Comparison of ENCODE assay signal across 14 cellular contexts in the genomic region with DNA sequence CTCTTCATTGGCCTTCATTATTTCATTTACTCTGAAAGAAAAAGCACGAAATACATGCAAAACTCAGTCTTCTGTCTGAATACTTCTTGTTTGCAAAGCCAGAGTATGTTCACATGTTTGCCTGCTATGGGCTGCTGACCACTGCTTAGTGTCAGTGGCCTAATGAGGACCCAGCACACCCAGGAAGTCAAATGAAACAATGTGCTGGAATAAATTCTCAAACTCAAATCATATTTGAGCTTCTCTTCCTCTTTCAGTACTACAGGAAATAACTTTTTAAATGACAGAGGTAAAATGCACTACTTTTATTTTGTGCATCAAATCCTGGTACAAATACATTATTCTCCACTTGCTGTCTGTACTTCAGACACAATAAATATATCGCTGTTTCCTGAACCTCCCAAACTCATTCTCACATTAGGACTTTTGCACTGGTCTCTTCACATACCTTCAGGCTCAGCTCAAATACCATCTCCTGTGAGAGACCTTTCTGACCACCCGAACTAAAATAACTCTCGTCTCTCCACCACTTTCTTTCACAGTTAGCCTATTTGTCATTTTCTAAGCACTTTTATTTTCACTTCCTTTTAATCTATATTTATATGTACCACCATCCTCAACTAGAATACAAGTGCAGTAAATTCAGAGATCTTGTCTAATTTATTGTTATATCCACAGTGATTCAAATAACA.
A peak's percentile ranks its signal among the peaks of the same experiment; 100 is the strongest.
DNase-seq lines count a peak whose midpoint lies in the region; ATAC-seq, FAIRE-seq and TF ChIP-seq lines count a peak whose summit lies in the region.
"Had no signal": no experiment of that assay in that cellular context is flagged by ENCODE, and none has a peak within 500 bp of the region (broad histone marks: within the 10 kb centered on the region; RNA-seq: fewer than 3 reads in every experiment).

No MANE protein-coding gene starts in this region.

- peak; percentile 48 for DNase-seq in GM12878 (ENCODE audit: low read depth, low spot score)
- DNase-seq in LoVo (ENCODE audit: low spot score), result no peak
- DNase-seq in cerebellum (ENCODE audit: low spot score), result no peak
- DNase-seq in NCI-H2171 treated with DMSO at 0.1 percent for 48 hours (lab: John Stamatoyannopoulos, UW), result no peak
- DNase-seq in COR-L47 (lab: John Stamatoyannopoulos, UW), result no peak
- DNase-seq: activated CD4-positive, alpha-beta T cell treated with anti-CD3 and anti-CD28 coated beads for 36 hours; activated naive CD8-positive, alpha-beta T cell treated with anti-CD3 and anti-CD28 coated beads, Interleukin-2, amount 50 U/mL, for 24 hours; DMS79 treated with DMSO at 0.1 percent for 48 hours; effector CD8-positive, alpha-beta T cell; NCI-H1417 treated with DMSO at 0.1 percent for 48 hours had no signal

- H3K4me1 ChIP-seq in GM12878 (ENCODE audit: control insufficient read depth, insufficient read depth, low read length), result peaks cover 3% of the 10 kb centered on the region; the same call in 1 of the 2 replicates

- no peak for TF ChIP-seq CTCF in GM12878 (IDR thresholded peaks at IDR 0.05 in 2 of 3, conservative IDR thresholded peaks at IDR 0.05 in 1 of 3; ENCODE audit: control insufficient read depth in 2 of 3, extremely low read depth in 1 of 3, insufficient read depth in 1 of 3, low read depth in 3 of 3, low read length in 3 of 3)

- H3K27ac ChIP-seq in GM12878 (ENCODE audit: control insufficient read depth, insufficient read depth), result peak overlapping the region; percentile 71

- no peaks in the 10 kb centered on the region for H3K9me3 ChIP-seq in GM12878 (replicated peaks; ENCODE audit: control insufficient read depth, insufficient read depth, low read length)

- in situ Hi-C loops in GM12878 (cut with MboI), result no loop called here

- peak overlapping the region; percentile 70 for H3K4me2 ChIP-seq in GM12878 (ENCODE audit: control insufficient read depth, insufficient read depth)

- RAD21 ChIA-PET in GM12878 (lab: Charles Lee; ENCODE audit: unreplicated experiment), result interaction anchor here (1.8 kb wide), 1 partner anchor 20 kb away, joined by 6 read pairs; no protein-coding TSS in a partner anchor

- no peak for TF ChIP-seq POLR2A in GM12878 (IDR thresholded peaks at IDR 0.05; ENCODE audit: low read depth, low read length)

- no peaks in the 10 kb centered on the region for H4K20me1 ChIP-seq in GM12878 (ENCODE audit: control insufficient read depth, insufficient read depth)

- TF ChIP-seq RAD21 in GM12878 (IDR thresholded peaks at IDR 0.05; ENCODE audit: insufficient read depth, low read depth, low read length), result no peak

- CTCF ChIA-PET in GM12878 (lab: Yijun Ruan, JAX), result interaction anchor here (1.0 kb wide), 1 partner anchor 116 kb away, joined by 3 read pairs; no protein-coding TSS in a partner anchor

- 0 out of 2 replicates have a peak overlapping the region, but pooled peaks have one; percentile 2 for H3K9ac ChIP-seq in GM12878 (ENCODE audit: control insufficient read depth, insufficient read depth, low read length)

- SMC1A ChIA-PET in GM12878 (lab: Charles Lee; ENCODE audit: uncharacterized antibody, unreplicated experiment), result interaction anchor here (1.4 kb wide), 1 partner anchor 14 kb away, joined by 7 read pairs; no protein-coding TSS in a partner anchor

- FAIRE-seq in GM12878 (lab: Jason Lieb, UNC), result peak; percentile 90

- ATAC-seq in GM18867 (IDR thresholded peaks at IDR 0.05; ENCODE audit: unreplicated experiment) (peak; percentile 95), GM21717 (IDR thresholded peaks at IDR 0.05; ENCODE audit: unreplicated experiment) (peak; percentile 94), HG03175 (IDR thresholded peaks at IDR 0.05; ENCODE audit: unreplicated experiment) (peak; percentile 97), GM12878 (peak; percentile 97)
- ATAC-seq: activated CD4-positive, alpha-beta T cell treated with anti-CD3 and anti-CD28 coated beads for 36 hours; activated naive CD8-positive, alpha-beta T cell treated with anti-CD3 and anti-CD28 coated beads, Interleukin-2, amount 50 U/mL, for 24 hours; natural killer cell treated with Interleukin-12 subunit alpha and Interleukin-12 subunit beta and Interleukin-15 and Interleukin-18, amount 100 ng/mL, for 72 hours had no signal

- no TSS peak for BruUV-seq in GM12878 (replicated peaks; lab: Mats Ljungman, UMichigan)

- no peak for TF ChIP-seq EP300 in GM12878 (IDR thresholded peaks at IDR 0.05; ENCODE audit: borderline replicate concordance in 1 of 2, control insufficient read depth in 1 of 2, low read depth in 2 of 2, low read length in 2 of 2)

- H3K36me3 ChIP-seq in GM12878 (ENCODE audit: control insufficient read depth in 2 of 2, insufficient read depth in 2 of 2, low read length in 1 of 2), result no peaks in the 10 kb centered on the region

- H3K27me3 ChIP-seq in GM12878 (replicated peaks in 1 of 2; ENCODE audit: control insufficient read depth in 2 of 2, insufficient read depth in 2 of 2, low read length in 1 of 2), result no peaks in the 10 kb centered on the region

- peak overlapping the region; percentile 52; the same call in 1 of the 2 replicates for H3K4me3 ChIP-seq in GM12878

- no peaks in the 10 kb centered on the region for H3K79me2 ChIP-seq in GM12878 (ENCODE audit: control insufficient read depth, insufficient read depth, low read length)

- H2AFZ ChIP-seq in GM12878 (ENCODE audit: control insufficient read depth, low read depth, low read length), result peak overlapping the region; percentile 63

- intact Hi-C loops in GM12878 (cut with micrococcal nuclease; ENCODE audit: unreplicated experiment), result no loop called here

- POLR2A ChIA-PET in GM12878 (lab: Charles Lee), result no interaction called here

- 3% methylated on average over 4 of the region's 4 CpGs for WGBS in GM12878 (ENCODE audit: insufficient coverage, insufficient replicate concordance, low lambda C conversion rate, missing lambda C conversion rate)

TF ChIP-seq in GM12878, 131 proteins besides CTCF, POLR2A, EP300 and RAD21 (continues in another document):
- TF ChIP-seq, protein P1, sequence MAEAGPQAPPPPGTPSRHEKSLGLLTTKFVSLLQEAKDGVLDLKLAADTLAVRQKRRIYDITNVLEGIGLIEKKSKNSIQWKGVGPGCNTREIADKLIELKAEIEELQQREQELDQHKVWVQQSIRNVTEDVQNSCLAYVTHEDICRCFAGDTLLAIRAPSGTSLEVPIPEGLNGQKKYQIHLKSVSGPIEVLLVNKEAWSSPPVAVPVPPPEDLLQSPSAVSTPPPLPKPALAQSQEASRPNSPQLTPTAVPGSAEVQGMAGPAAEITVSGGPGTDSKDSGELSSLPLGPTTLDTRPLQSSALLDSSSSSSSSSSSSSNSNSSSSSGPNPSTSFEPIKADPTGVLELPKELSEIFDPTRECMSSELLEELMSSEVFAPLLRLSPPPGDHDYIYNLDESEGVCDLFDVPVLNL (IDR thresholded peaks at IDR 0.05; ENCODE audit: low read depth, low read length), result no peak
- TF ChIP-seq, protein P2, sequence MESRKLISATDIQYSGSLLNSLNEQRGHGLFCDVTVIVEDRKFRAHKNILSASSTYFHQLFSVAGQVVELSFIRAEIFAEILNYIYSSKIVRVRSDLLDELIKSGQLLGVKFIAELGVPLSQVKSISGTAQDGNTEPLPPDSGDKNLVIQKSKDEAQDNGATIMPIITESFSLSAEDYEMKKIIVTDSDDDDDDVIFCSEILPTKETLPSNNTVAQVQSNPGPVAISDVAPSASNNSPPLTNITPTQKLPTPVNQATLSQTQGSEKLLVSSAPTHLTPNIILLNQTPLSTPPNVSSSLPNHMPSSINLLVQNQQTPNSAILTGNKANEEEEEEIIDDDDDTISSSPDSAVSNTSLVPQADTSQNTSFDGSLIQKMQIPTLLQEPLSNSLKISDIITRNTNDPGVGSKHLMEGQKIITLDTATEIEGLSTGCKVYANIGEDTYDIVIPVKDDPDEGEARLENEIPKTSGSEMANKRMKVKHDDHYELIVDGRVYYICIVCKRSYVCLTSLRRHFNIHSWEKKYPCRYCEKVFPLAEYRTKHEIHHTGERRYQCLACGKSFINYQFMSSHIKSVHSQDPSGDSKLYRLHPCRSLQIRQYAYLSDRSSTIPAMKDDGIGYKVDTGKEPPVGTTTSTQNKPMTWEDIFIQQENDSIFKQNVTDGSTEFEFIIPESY (IDR thresholded peaks at IDR 0.05), result no peak
- TF ChIP-seq NR2F1 (conservative IDR thresholded peaks at IDR 0.05) (no peak), RUNX3 (IDR thresholded peaks at IDR 0.05; ENCODE audit: low read length) (peak; percentile 29; the same call in 1 of the 2 replicates), PAX8 (IDR thresholded peaks at IDR 0.05) (no peak), TAF1 (IDR thresholded peaks at IDR 0.05; ENCODE audit: borderline replicate concordance, low read depth, low read length) (no peak), ZBED1 (IDR thresholded peaks at IDR 0.05; ENCODE audit: borderline replicate concordance) (no peak), YBX1 (IDR thresholded peaks at IDR 0.05) (no peak), HDAC2 (IDR thresholded peaks at IDR 0.05) (no peak), ZNF217 (IDR thresholded peaks at IDR 0.05) (no peak), PAX5 (IDR thresholded peaks at IDR 0.05; ENCODE audit: borderline replicate concordance, low read depth, low read length) (no peak), RCOR1 (conservative IDR thresholded peaks at IDR 0.05; ENCODE audit: low read depth, low read length) (no peak), CHD2 (IDR thresholded peaks at IDR 0.05; ENCODE audit: borderline replicate concordance, low read depth, low read length) (no peak)
- TF ChIP-seq, protein P3, sequence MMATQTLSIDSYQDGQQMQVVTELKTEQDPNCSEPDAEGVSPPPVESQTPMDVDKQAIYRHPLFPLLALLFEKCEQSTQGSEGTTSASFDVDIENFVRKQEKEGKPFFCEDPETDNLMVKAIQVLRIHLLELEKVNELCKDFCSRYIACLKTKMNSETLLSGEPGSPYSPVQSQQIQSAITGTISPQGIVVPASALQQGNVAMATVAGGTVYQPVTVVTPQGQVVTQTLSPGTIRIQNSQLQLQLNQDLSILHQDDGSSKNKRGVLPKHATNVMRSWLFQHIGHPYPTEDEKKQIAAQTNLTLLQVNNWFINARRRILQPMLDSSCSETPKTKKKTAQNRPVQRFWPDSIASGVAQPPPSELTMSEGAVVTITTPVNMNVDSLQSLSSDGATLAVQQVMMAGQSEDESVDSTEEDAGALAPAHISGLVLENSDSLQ (IDR thresholded peaks at IDR 0.05), result no peak
- TF ChIP-seq, protein P4, sequence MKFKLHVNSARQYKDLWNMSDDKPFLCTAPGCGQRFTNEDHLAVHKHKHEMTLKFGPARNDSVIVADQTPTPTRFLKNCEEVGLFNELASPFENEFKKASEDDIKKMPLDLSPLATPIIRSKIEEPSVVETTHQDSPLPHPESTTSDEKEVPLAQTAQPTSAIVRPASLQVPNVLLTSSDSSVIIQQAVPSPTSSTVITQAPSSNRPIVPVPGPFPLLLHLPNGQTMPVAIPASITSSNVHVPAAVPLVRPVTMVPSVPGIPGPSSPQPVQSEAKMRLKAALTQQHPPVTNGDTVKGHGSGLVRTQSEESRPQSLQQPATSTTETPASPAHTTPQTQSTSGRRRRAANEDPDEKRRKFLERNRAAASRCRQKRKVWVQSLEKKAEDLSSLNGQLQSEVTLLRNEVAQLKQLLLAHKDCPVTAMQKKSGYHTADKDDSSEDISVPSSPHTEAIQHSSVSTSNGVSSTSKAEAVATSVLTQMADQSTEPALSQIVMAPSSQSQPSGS (IDR thresholded peaks at IDR 0.05; ENCODE audit: low read length), result 0 out of 2 replicates have a peak, but pooled peaks have one; percentile 21
